Comparison of ENCODE assay signal across 9 cellular contexts in genomic region chr2:7083580-7084509, GRCh38.
DNase-seq lines count a peak whose midpoint lies in the region; ATAC-seq, FAIRE-seq and TF ChIP-seq lines count a peak whose summit lies in the region.
"Had no signal": no experiment of that assay in that cellular context is flagged by ENCODE, and none has a peak within 500 bp of the region (broad histone marks: within the 10 kb centered on the region; RNA-seq: fewer than 3 reads in every experiment).

No MANE protein-coding gene starts in this region.

- H2AFZ ChIP-seq in OCI-LY7 (ENCODE audit: low read length): peak overlapping the region; percentile 87; the same call in 1 of the 2 replicates
- no peak overlapping the region for H2AFZ ChIP-seq in endothelial cell of umbilical vein (ENCODE audit: low read depth, low read length)

- BruUV-seq in OCI-LY7 (replicated peaks; lab: Mats Ljungman, UMichigan) (no TSS peak), endothelial cell of umbilical vein (replicated peaks; lab: Mats Ljungman, UMichigan) (no TSS peak)

- H3K79me2 ChIP-seq in OCI-LY7 (ENCODE audit: insufficient read depth, low read depth, low read length): no peaks in the 10 kb centered on the region
- no peaks in the 10 kb centered on the region for H3K79me2 ChIP-seq in endothelial cell of umbilical vein (ENCODE audit: control insufficient read depth, insufficient read depth, low read length)

- dilution Hi-C loops in endothelial cell of umbilical vein (cut with MboI; ENCODE audit: extremely low pct_ligation_motif_present, low sequenced_read_pairs): no loop called here

- POLR2A ChIA-PET in OCI-LY7 (lab: Charles Lee): interaction anchor here (0.9 to 1.2 kb wide), 5 partner anchors 10 to 68 kb away, joined by 3 to 7 read pairs (median 5); no protein-coding TSS in a partner anchor
- POLR2A ChIA-PET in endothelial cell of umbilical vein (lab: Charles Lee): no interaction called here

- H3K27me3 ChIP-seq in endothelial cell of umbilical vein (ENCODE audit: control insufficient read depth in 2 of 2, insufficient read depth in 2 of 2, low read length in 2 of 2) (peaks cover 0 to 2% of the 10 kb centered on the region in 2 experiments), transverse colon (no peaks in the 10 kb centered on the region), ovary (no peaks in the 10 kb centered on the region)
- H3K27me3 ChIP-seq: BLaER1 had no signal

- peak; percentile 55 for FAIRE-seq in endothelial cell of umbilical vein (lab: Jason Lieb, UNC)

- no peaks in the 10 kb centered on the region for H3K9me1 ChIP-seq in endothelial cell of umbilical vein (replicated peaks; ENCODE audit: control insufficient read depth, extremely low read depth, insufficient read depth, low read length)

- H3K4me2 ChIP-seq in OCI-LY7 (ENCODE audit: low read length) (no peak overlapping the region; the same call in 1 of the 2 replicates), endothelial cell of umbilical vein (ENCODE audit: insufficient read depth, low read length) (no peak overlapping the region)
- H3K4me2 ChIP-seq: BLaER1 had no signal

- TF ChIP-seq POLR2A in endothelial cell of umbilical vein (IDR thresholded peaks at IDR 0.05; ENCODE audit: low read depth, low read length): no peak
- TF ChIP-seq POLR2A in transverse colon (IDR thresholded peaks at IDR 0.05): no peak
- no peak for TF ChIP-seq POLR2A in ovary (IDR thresholded peaks at IDR 0.05)

- TF ChIP-seq EP300 in transverse colon (IDR thresholded peaks at IDR 0.05; ENCODE audit: low read depth) (no peak), ovary (IDR thresholded peaks at IDR 0.05) (no peak)

- H3K4me1 ChIP-seq in OCI-LY7 (ENCODE audit: insufficient read depth, low read length, poor library complexity, severe bottlenecking) (peaks cover 4% of the 10 kb centered on the region), endothelial cell of umbilical vein (ENCODE audit: control insufficient read depth, extremely low read depth, insufficient read depth, low read length) (no peaks in the 10 kb centered on the region), transverse colon (no peaks in the 10 kb centered on the region), ovary (ENCODE audit: insufficient read depth) (no peaks in the 10 kb centered on the region)
- H3K4me1 ChIP-seq: BLaER1 had no signal

- DNase-seq in NCI-H1417 (lab: John Stamatoyannopoulos, UW) (peak; percentile 10 to 57 (median 42)), NCI-H1417 treated with DMSO at 0.1 percent for 48 hours (lab: John Stamatoyannopoulos, UW) (no peak), OCI-LY7 (ENCODE audit: low spot score) (peak; percentile 84), endothelial cell of umbilical vein (ENCODE audit: low read depth, low spot score) (peak; percentile 52), transverse colon (no peak), ovary (no peak), NCI-H187 (lab: John Stamatoyannopoulos, UW) (no peak)

- H3K9me3 ChIP-seq in OCI-LY7 (ENCODE audit: low read length) (no peaks in the 10 kb centered on the region), endothelial cell of umbilical vein (replicated peaks; ENCODE audit: control insufficient read depth, insufficient read depth, low read length) (no peaks in the 10 kb centered on the region), transverse colon (peaks cover 8 to 13% of the 10 kb centered on the region in 2 donors), ovary (no peaks in the 10 kb centered on the region)

- H3K36me3 ChIP-seq in OCI-LY7 (ENCODE audit: insufficient read depth, low read length) (no peaks in the 10 kb centered on the region), endothelial cell of umbilical vein (ENCODE audit: control insufficient read depth in 2 of 2, extremely low read depth in 1 of 2, insufficient read depth in 2 of 2, low read length in 2 of 2) (no peaks in the 10 kb centered on the region), transverse colon (no peaks in the 10 kb centered on the region), ovary (no peaks in the 10 kb centered on the region)
- H3K36me3 ChIP-seq: BLaER1 had no signal

- H4K20me1 ChIP-seq in OCI-LY7 (ENCODE audit: insufficient read depth, low read length) (no peaks in the 10 kb centered on the region), endothelial cell of umbilical vein (replicated peaks; ENCODE audit: control insufficient read depth, extremely low read depth, insufficient read depth, low read length) (no peaks in the 10 kb centered on the region)
- H4K20me1 ChIP-seq: BLaER1 had no signal

- H3K9ac ChIP-seq in endothelial cell of umbilical vein (replicated peaks; ENCODE audit: extremely low read depth, insufficient read depth, low read length): no peak overlapping the region
- H3K9ac ChIP-seq: BLaER1 had no signal

- peak; percentile 70 for ATAC-seq in HG02798 (IDR thresholded peaks at IDR 0.05; ENCODE audit: poor library complexity, unreplicated experiment)

- CTCF ChIA-PET in OCI-LY7 (lab: Charles Lee; ENCODE audit: unreplicated experiment) (interaction anchor here (2.0 kb wide), 1 partner anchor 39 kb away, joined by 7 read pairs; no protein-coding TSS in a partner anchor), endothelial cell of umbilical vein (lab: Charles Lee) (interaction anchor here (0.8 to 4.1 kb wide), 12 partner anchors 10 to 343 kb away, joined by 3 to 30 read pairs (median 4); no protein-coding TSS in a partner anchor)

- no peak overlapping the region for H3K4me3 ChIP-seq in OCI-LY7 (ENCODE audit: low read depth, low read length, poor library complexity, severe bottlenecking)
- H3K4me3 ChIP-seq in endothelial cell of umbilical vein (replicated peaks in 1 of 3; ENCODE audit: insufficient read depth in 1 of 3, low read depth in 1 of 3, low read length in 3 of 3): no peak overlapping the region
- no peak overlapping the region for H3K4me3 ChIP-seq in transverse colon
- no peak overlapping the region for H3K4me3 ChIP-seq in ovary
- H3K4me3 ChIP-seq: BLaER1 had no signal

- TF ChIP-seq CTCF in OCI-LY7 (conservative IDR thresholded peaks at IDR 0.05; ENCODE audit: low read length) (peak; percentile 90), endothelial cell of umbilical vein (IDR thresholded peaks at IDR 0.05; ENCODE audit: extremely low read depth in 1 of 2, insufficient read depth in 1 of 2, low read depth in 1 of 2, low read length in 2 of 2) (peak; percentile 57 to 71), transverse colon (IDR thresholded peaks at IDR 0.05) (peak in 3 of 5 experiments; percentile 10 to 38 (median 28)), ovary (IDR thresholded peaks at IDR 0.05) (no peak)

- intact Hi-C loops in OCI-LY7 (cut with micrococcal nuclease; ENCODE audit: unreplicated experiment): loop anchor here (1.0 to 2.0 kb wide), 3 partner anchors 47 to 187 kb away; partner anchors contain the start of gene RNF144A
- intact Hi-C loops in endothelial cell of umbilical vein (cut with micrococcal nuclease): loop anchor here (1.0 kb wide), 3 partner anchors 47 to 258 kb away; no protein-coding TSS in a partner anchor
- intact Hi-C loops in transverse colon (cut with DNase I; ENCODE audit: low total_unique reads): no loop called here
- intact Hi-C loops in ovary (cut with DNase I): no loop called here

- 69 to 72% methylated on average over 5 to 10 of the region's 10 CpGs for WGBS in transverse colon (ENCODE audit: low coverage in 1 of 2), 2 donors
- WGBS in ovary, 3 donors: 63 to 73% (median 65%) methylated on average over 10 of the region's 10 CpGs

- in situ Hi-C loops in transverse colon (cut with MboI; ENCODE audit: low pct_ligation_motif_present in 1 of 4, low pct_unique_long_range_greater_than_20kb in 1 of 4, low sequenced_read_pairs in 3 of 4): no loop called here

- no peaks in the 10 kb centered on the region for H3K9me2 ChIP-seq in OCI-LY7 (ENCODE audit: insufficient read depth, low read length)

- H3K27ac ChIP-seq in OCI-LY7 (ENCODE audit: low read depth, low read length, poor library complexity, severe bottlenecking) (no peak overlapping the region), endothelial cell of umbilical vein (ENCODE audit: insufficient read depth, low read depth, low read length) (no peak overlapping the region), transverse colon (no peak overlapping the region), ovary (no peak overlapping the region)
- H3K27ac ChIP-seq: BLaER1 had no signal

TF ChIP-seq in endothelial cell of umbilical vein, 7 proteins besides CTCF, POLR2A, EP300 and RAD21:
- TF ChIP-seq JUN (IDR thresholded peaks at IDR 0.05; ENCODE audit: borderline replicate concordance, insufficient read depth, insufficient read length, low read depth): no peak
- no peak for TF ChIP-seq MYC (IDR thresholded peaks at IDR 0.05; ENCODE audit: low read depth, low read length)

Comparison
In these comparisons a context has a peak if more than half of its experiments do, and no peak if none do; other contexts are left out.
1. DNase-seq: peak in NCI-H1417 (3 of 3), OCI-LY7 (single experiment) and endothelial cell of umbilical vein (single experiment); none in NCI-H1417 treated with DMSO at 0.1 percent for 48 hours (single experiment), transverse colon (single experiment), ovary (0 of 5) and NCI-H187 (0 of 2).
2. CTCF ChIP-seq: peak in OCI-LY7 (single experiment), endothelial cell of umbilical vein (2 of 2) and transverse colon (3 of 5); none in ovary (0 of 3).
3. intact Hi-C loops: an anchor here in OCI-LY7 (1.0 to 2.0 kb wide) and endothelial cell of umbilical vein (1.0 kb wide); none called in transverse colon and ovary.